Comparison of ENCODE assay signal across 8 cellular contexts in genomic region chr3:21894459-21895083, GRCh38.
DNase-seq lines count a peak whose midpoint lies in the region; ATAC-seq and TF ChIP-seq lines count a peak whose summit lies in the region.

No MANE protein-coding gene starts in this region.

- no peak overlapping the region for H3K27ac Mint-ChIP-seq in Caco-2 (ENCODE audit: unreplicated experiment)
- no peak overlapping the region for H3K27ac Mint-ChIP-seq in CD8-positive, alpha-beta T cell

- H3K9me3 ChIP-seq in esophagus squamous epithelium (no peaks in the 10 kb centered on the region), Caco-2 (no peaks in the 10 kb centered on the region)
- H3K9me3 ChIP-seq in CD8-positive, alpha-beta T cell (ENCODE audit: low read length), result no peaks in the 10 kb centered on the region

- POLR2A ChIA-PET in Caco-2 (lab: Charles Lee), result no interaction called here
- POLR2A ChIA-PET in CD8-positive, alpha-beta T cell (lab: Charles Lee), result no interaction called here

- H3K4me3 Mint-ChIP-seq in Caco-2 (ENCODE audit: unreplicated experiment), result no peak overlapping the region
- H3K4me3 Mint-ChIP-seq in CD8-positive, alpha-beta T cell, result no peak overlapping the region

- H3K27me3 ChIP-seq in esophagus squamous epithelium (no peaks in the 10 kb centered on the region), Caco-2 (replicated peaks; ENCODE audit: control insufficient read depth, insufficient read depth, low read length) (no peaks in the 10 kb centered on the region)
- H3K27me3 ChIP-seq in CD8-positive, alpha-beta T cell (ENCODE audit: insufficient read depth, low read length), result no peaks in the 10 kb centered on the region

- TF ChIP-seq CTCF in GM12865 (IDR thresholded peaks at IDR 0.05; ENCODE audit: insufficient read depth, low read depth, low read length, missing control alignments) (peak; percentile 19), esophagus squamous epithelium (IDR thresholded peaks at IDR 0.05) (peak in 5 of 6 experiments; percentile 27 to 56 (median 48)), Caco-2 (IDR thresholded peaks at IDR 0.05; ENCODE audit: insufficient read depth in 1 of 2, low read depth in 1 of 2, low read length in 1 of 2, severe bottlenecking in 1 of 2, unreplicated experiment in 1 of 2) (peak in 1 of 2 experiments; percentile 27)
- TF ChIP-seq CTCF in CD8-positive, alpha-beta T cell (IDR thresholded peaks at IDR 0.05), result no peak

- H3K36me3 Mint-ChIP-seq in Caco-2 (ENCODE audit: insufficient read depth, unreplicated experiment), result no peaks in the 10 kb centered on the region
- no peaks in the 10 kb centered on the region for H3K36me3 Mint-ChIP-seq in CD8-positive, alpha-beta T cell

- H3K4me1 ChIP-seq in esophagus squamous epithelium, result no peaks in the 10 kb centered on the region
- H3K4me1 ChIP-seq in Caco-2, result no peaks in the 10 kb centered on the region
- H3K4me1 ChIP-seq in CD8-positive, alpha-beta T cell (ENCODE audit: insufficient read depth, low read length), result no peaks in the 10 kb centered on the region

- H3K9me3 Mint-ChIP-seq in Caco-2 (ENCODE audit: unreplicated experiment), result no peaks in the 10 kb centered on the region
- H3K9me3 Mint-ChIP-seq in CD8-positive, alpha-beta T cell, result no peaks in the 10 kb centered on the region

- WGBS in esophagus squamous epithelium, 2 donors, result 44 to 50% methylated on average over 2 of the region's 2 CpGs

- H3K36me3 ChIP-seq in esophagus squamous epithelium (no peaks in the 10 kb centered on the region), Caco-2 (ENCODE audit: control insufficient read depth, insufficient read depth, low read length) (no peaks in the 10 kb centered on the region)
- H3K36me3 ChIP-seq in CD8-positive, alpha-beta T cell (ENCODE audit: insufficient read depth, low read length), result no peaks in the 10 kb centered on the region

- no peak for TF ChIP-seq POLR2A in esophagus squamous epithelium (IDR thresholded peaks at IDR 0.05)

- intact Hi-C loops in esophagus squamous epithelium (cut with DNase I) (no loop called here), Caco-2 (cut with micrococcal nuclease; ENCODE audit: unreplicated experiment) (loop anchor here (2.0 to 10.0 kb wide), 2 partner anchors 142 to 220 kb away; no protein-coding TSS in a partner anchor)
- intact Hi-C loops in CD8-positive, alpha-beta T cell (cut with DNase I, micrococcal nuclease), result no loop called here

- no peak for ATAC-seq in GM18519 (IDR thresholded peaks at IDR 0.05; ENCODE audit: low FRiP score, unreplicated experiment)
- ATAC-seq in CD8-positive, alpha-beta T cell, result no peak

- no TSS peak for BruUV-seq in Caco-2 (replicated peaks; lab: Mats Ljungman, UMichigan)

- no peak overlapping the region for H3K27ac ChIP-seq in esophagus squamous epithelium
- H3K27ac ChIP-seq in CD8-positive, alpha-beta T cell (ENCODE audit: low read depth, low read length), result no peak overlapping the region

- H3K27me3 Mint-ChIP-seq in Caco-2 (ENCODE audit: insufficient read depth, unreplicated experiment), result peaks cover 4% of the 10 kb centered on the region
- H3K27me3 Mint-ChIP-seq in CD8-positive, alpha-beta T cell (ENCODE audit: low read depth), result no peaks in the 10 kb centered on the region

- CTCF ChIA-PET in Caco-2 (lab: Charles Lee), result interaction anchor here (0.6 kb wide), 1 partner anchor 142 kb away, joined by 3 read pairs; no protein-coding TSS in a partner anchor
- CTCF ChIA-PET in CD8-positive, alpha-beta T cell (lab: Charles Lee), result no interaction called here

- no peaks in the 10 kb centered on the region for H3K4me1 Mint-ChIP-seq in Caco-2 (ENCODE audit: low read depth, unreplicated experiment)
- H3K4me1 Mint-ChIP-seq in CD8-positive, alpha-beta T cell (ENCODE audit: low read depth), result no peaks in the 10 kb centered on the region

- no peak overlapping the region for H3K4me3 ChIP-seq in GM12865 (ENCODE audit: low read depth, low read length)
- H3K4me3 ChIP-seq in esophagus squamous epithelium, result no peak overlapping the region
- H3K4me3 ChIP-seq in Caco-2 (ENCODE audit: low read depth, low read length), result no peak overlapping the region
- H3K4me3 ChIP-seq in CD8-positive, alpha-beta T cell (ENCODE audit: low read depth, low read length), result no peak overlapping the region

- no peak for DNase-seq in GM12865 (ENCODE audit: low read depth)
- DNase-seq in OCI-M1 (lab: John Stamatoyannopoulos, UW), result peak; percentile 55
- DNase-seq in esophagus squamous epithelium (lab: John Stamatoyannopoulos, UW), result no peak
- peak; percentile 34 for DNase-seq in pons (ENCODE audit: low spot score)
- no peak for DNase-seq in Caco-2
- DNase-seq in effector CD4-positive, alpha-beta T cell, result no peak
- no peak for DNase-seq in CD8-positive, alpha-beta T cell

Comparison
In these comparisons a context has a peak if more than half of its experiments do, and no peak if none do; other contexts are left out.
1. DNase-seq: peak in OCI-M1 (single experiment) and pons (single experiment); none in GM12865 (single experiment), esophagus squamous epithelium (single experiment), Caco-2 (0 of 2), effector CD4-positive, alpha-beta T cell (single experiment) and CD8-positive, alpha-beta T cell (0 of 7).